15 cellular contexts compared by ENCODE assay signal in genomic region chr4:108890491-108890890, GRCh38.
"Had no signal": no experiment of that assay in that cellular context is flagged by ENCODE, and none has a peak within 500 bp of the region (broad histone marks: within the 10 kb centered on the region; RNA-seq: fewer than 3 reads in every experiment).

No MANE protein-coding gene starts in this region.

- H3K27me3 Mint-ChIP-seq: activated naive CD8-positive, alpha-beta T cell treated with anti-CD3 and anti-CD28 coated beads, Interleukin-2, amount 50 U/mL, for 24 hours had no signal

- H3K4me1 ChIP-seq: esophagus muscularis mucosa, tibial artery had no signal

- H3K4me3 ChIP-seq: esophagus muscularis mucosa, skin epidermis, tibial artery had no signal

- H3K27ac Mint-ChIP-seq: activated naive CD4-positive, alpha-beta T cell treated with anti-CD3 and anti-CD28 coated beads for 36 hours; activated naive CD8-positive, alpha-beta T cell treated with anti-CD3 and anti-CD28 coated beads, Interleukin-2, amount 50 U/mL, for 24 hours; T-cell had no signal

- FAIRE-seq: colon had no signal

- ATAC-seq: activated naive CD8-positive, alpha-beta T cell treated with anti-CD3 and anti-CD28 coated beads, Interleukin-2, amount 50 U/mL, for 24 hours; T-cell had no signal

- H3K27me3 ChIP-seq: esophagus muscularis mucosa, neutrophil, tibial artery had no signal

- H3K9me3 ChIP-seq: esophagus muscularis mucosa, neutrophil, tibial artery had no signal

- H3K4me3 Mint-ChIP-seq: activated naive CD4-positive, alpha-beta T cell treated with anti-CD3 and anti-CD28 coated beads for 36 hours; activated naive CD8-positive, alpha-beta T cell treated with anti-CD3 and anti-CD28 coated beads, Interleukin-2, amount 50 U/mL, for 24 hours; T-cell had no signal

- H3K9me3 Mint-ChIP-seq: activated naive CD4-positive, alpha-beta T cell treated with anti-CD3 and anti-CD28 coated beads for 36 hours; activated naive CD8-positive, alpha-beta T cell treated with anti-CD3 and anti-CD28 coated beads, Interleukin-2, amount 50 U/mL, for 24 hours; T-cell had no signal

- H3K36me3 ChIP-seq: esophagus muscularis mucosa, neutrophil, tibial artery had no signal

- H3K4me1 Mint-ChIP-seq: activated naive CD8-positive, alpha-beta T cell treated with anti-CD3 and anti-CD28 coated beads, Interleukin-2, amount 50 U/mL, for 24 hours; T-cell had no signal

- H3K36me3 Mint-ChIP-seq: T-cell had no signal

- DNase-seq: activated CD4-positive, alpha-beta T cell treated with anti-CD3 and anti-CD28 coated beads for 1 hour; activated CD4-positive, alpha-beta T cell treated with anti-CD3 and anti-CD28 coated beads, Interleukin-2, amount 50 U/mL, for 4 hours; activated naive CD4-positive, alpha-beta T cell treated with anti-CD3 and anti-CD28 coated beads for 36 hours; activated naive CD8-positive, alpha-beta T cell treated with anti-CD3 and anti-CD28 coated beads, Interleukin-2, amount 50 U/mL, for 24 hours; activated T-cell treated with anti-CD3 and anti-CD28 coated beads for 4 hours; aorta; stimulated activated CD4-positive, alpha-beta T cell treated with anti-CD3 and anti-CD28 coated beads, Interleukin-4, amount 100 ng/mL, for 24 hours; stimulated activated naive CD4-positive, alpha-beta T cell; T-cell; T-helper 9 cell; tibial artery had no signal

- H3K27ac ChIP-seq: esophagus muscularis mucosa, neutrophil, skin epidermis, tibial artery had no signal
